ENCODE assay signal across 15 cellular contexts in genomic region chr1:67137307-67137753, GRCh38. TPM values are rescaled to one million over a fixed set of nuclear protein-coding genes. Genes with fewer than 3 reads are reported as not detected.
"Had no signal": no experiment of that assay in that cellular context is flagged by ENCODE, and none has a peak within 500 bp of the region (broad histone marks: within the 10 kb centered on the region; RNA-seq: fewer than 3 reads in every experiment).

No MANE protein-coding gene starts in this region.

- H3K9me3 ChIP-seq: esophagus muscularis mucosa, left ventricle myocardium inferior, ovary, tibial artery had no signal

- DNase-seq: activated naive CD4-positive, alpha-beta T cell treated with anti-CD3 and anti-CD28 coated beads, Interleukin-2, amount 50 U/mL, for 16 hours; brain microvascular endothelial cell; dorsolateral prefrontal cortex; glutamatergic neuron; left ventricle myocardium inferior; ovary; stimulated activated CD4-positive, alpha-beta T cell treated with anti-CD3 and anti-CD28 coated beads, Interleukin-4, amount 100 ng/mL, for 4 hours; T-helper 17 cell; tibial artery had no signal

- H3K27me3 ChIP-seq: brain microvascular endothelial cell, dorsolateral prefrontal cortex, esophagus muscularis mucosa, ovary, tibial artery had no signal

- H3K27ac ChIP-seq: brain microvascular endothelial cell, dorsolateral prefrontal cortex, esophagus muscularis mucosa, left ventricle myocardium inferior, ovary, tibial artery had no signal

- H3K36me3 ChIP-seq: brain microvascular endothelial cell, esophagus muscularis mucosa, left ventricle myocardium inferior, ovary, tibial artery had no signal

- H3K4me3 ChIP-seq: dorsolateral prefrontal cortex, esophagus muscularis mucosa, left ventricle myocardium inferior, ovary, tibial artery had no signal

- ATAC-seq: T-helper 17 cell had no signal

- H3K4me1 ChIP-seq: left ventricle myocardium inferior had no signal

RNA-seq across cellular contexts. Expression of gene C1orf141, which starts 2.6 kb away (rescaled TPM):
- total RNA-seq: esophagus muscularis mucosa, fibroblast of villous mesenchyme, left ventricle myocardium inferior, mesenteric fat pad, myocyte, neural crest cell, skeletal muscle tissue, T-helper 17 cell had no signal

RNA-seq across cellular contexts. Expression of gene IL23R, which starts 28.9 kb away (rescaled TPM):
- total RNA-seq: esophagus muscularis mucosa, fibroblast of villous mesenchyme, left ventricle myocardium inferior, mesenteric fat pad, myocyte, neural crest cell, ovary, skeletal muscle tissue had no signal
